Comparison of ENCODE assay signal across 9 cellular contexts in genomic region chr4:48315728-48316630, GRCh38. TPM values are rescaled to one million over a fixed set of nuclear protein-coding genes. Genes with fewer than 3 reads are reported as not detected.
A peak's percentile ranks its signal among the peaks of the same experiment; 100 is the strongest.
DNase-seq lines count a peak whose midpoint lies in the region; ATAC-seq and TF ChIP-seq lines count a peak whose summit lies in the region.
"Had no signal": no experiment of that assay in that cellular context is flagged by ENCODE, and none has a peak within 500 bp of the region (broad histone marks: within the 10 kb centered on the region; RNA-seq: fewer than 3 reads in every experiment).

No MANE protein-coding gene starts in this region.

- TF ChIP-seq CTCF in heart left ventricle (IDR thresholded peaks at IDR 0.05) (peak; percentile 33 to 70 (median 50)), Peyer's patch (IDR thresholded peaks at IDR 0.05) (peak; percentile 4 to 78 (median 62))

- 36 to 45% (median 41%) methylated on average over 7 of the region's 7 CpGs for WGBS in heart left ventricle, 4 donors

- H3K27me3 ChIP-seq in heart left ventricle (no peaks in the 10 kb centered on the region), Peyer's patch (no peaks in the 10 kb centered on the region)

- H3K9me3 ChIP-seq in heart left ventricle = no peaks in the 10 kb centered on the region
- H3K9me3 ChIP-seq in Peyer's patch = no peaks in the 10 kb centered on the region

- TF ChIP-seq POLR2A in heart left ventricle (IDR thresholded peaks at IDR 0.05) (no peak), Peyer's patch (IDR thresholded peaks at IDR 0.05) (no peak)

- H3K4me3 ChIP-seq in heart left ventricle (no peak overlapping the region), Peyer's patch (no peak overlapping the region)

- DNase-seq in heart left ventricle = no peak
- DNase-seq in left ventricle myocardium superior = no peak
- DNase-seq in Peyer's patch = peak in 1 of 3 donors; percentile 54
- peak; percentile 16 to 74 for DNase-seq in T47D (ENCODE audit: low read depth in 1 of 2, low spot score in 1 of 2)
- peak; percentile 63 to 70 for DNase-seq in lung microvascular endothelial cell (ENCODE audit: low read depth in 2 of 2)

- in situ Hi-C loops in T47D (cut with HindIII; ENCODE audit: low pct_unique_long_range_greater_than_20kb, low sequenced_read_pairs) = no loop called here

- H3K4me1 ChIP-seq in heart left ventricle (no peaks in the 10 kb centered on the region), Peyer's patch (no peaks in the 10 kb centered on the region)

- no peak for TF ChIP-seq EP300 in Ishikawa (IDR thresholded peaks at IDR 0.05; ENCODE audit: borderline replicate concordance)

- H3K27ac ChIP-seq in heart left ventricle = no peak overlapping the region
- H3K27ac ChIP-seq in Peyer's patch = no peak overlapping the region
- H3K27ac ChIP-seq: epithelial cell of prostate had no signal

- no peaks in the 10 kb centered on the region for H3K36me3 ChIP-seq in heart left ventricle
- no peaks in the 10 kb centered on the region for H3K36me3 ChIP-seq in Peyer's patch

- peak in 1 of 4 donors; percentile 46 for ATAC-seq in heart left ventricle
- ATAC-seq in left ventricle myocardium superior = no peak
- peak; percentile 75 for ATAC-seq in GM21515 (IDR thresholded peaks at IDR 0.05; ENCODE audit: unreplicated experiment)
- ATAC-seq in HG02973 (IDR thresholded peaks at IDR 0.05; ENCODE audit: unreplicated experiment) = no peak

- peak; percentile 86 for TF ChIP-seq RAD21 in Ishikawa (IDR thresholded peaks at IDR 0.05; ENCODE audit: low read depth)

- intact Hi-C loops in heart left ventricle (cut with DNase I) = loop anchor here in 2 of 10 donors (10.0 kb wide), 2 partner anchors 119 to 229 kb away; no protein-coding TSS in a partner anchor
- intact Hi-C loops in left ventricle myocardium superior (cut with micrococcal nuclease) = no loop called here

TF ChIP-seq in Ishikawa, 13 proteins besides CTCF, POLR2A, EP300 and RAD21:
- TF ChIP-seq FOXM1 (IDR thresholded peaks at IDR 0.05; ENCODE audit: borderline replicate concordance, low read depth) = no peak
- TF ChIP-seq TEAD4 (IDR thresholded peaks at IDR 0.05) = 0 out of 2 replicates have a peak, but pooled peaks have one; percentile 53
TF ChIP-seq in Ishikawa: peak in this region for 1.

RNA-seq across cellular contexts. Expression of gene SLAIN2, which starts 25.4 kb away (rescaled TPM):
- total RNA-seq in heart left ventricle (100 to 1,000 TPM; 106 to 178 (median 138) TPM), left ventricle myocardium superior (122 TPM), Peyer's patch (10 to 100 TPM; 19.1 to 40.9 (median 22.4) TPM), lung microvascular endothelial cell (16.8 and 18.5 TPM in 2 replicates)
- polyA plus RNA-seq in heart left ventricle = 100 to 1,000 TPM in 1 of 2 donors, 10 to 100 TPM in 1; 26.0 to 107 TPM

RNA-seq across cellular contexts. Expression of gene TEC, which starts 46.3 kb away (rescaled TPM):
- total RNA-seq in heart left ventricle (1 to 10 TPM; 1.1 to 4.5 (median 2.4) TPM), left ventricle myocardium superior (2.2 TPM), Peyer's patch (10 to 100 TPM in 2 of 4 donors, 1 to 10 TPM in 2; 5.3 to 13.0 (median 10.2) TPM), lung microvascular endothelial cell (0.22 and 1.8 TPM in 2 replicates)
- polyA plus RNA-seq in heart left ventricle = 1 to 10 TPM; 1.1 to 2.1 TPM

Comparison
In these comparisons a context has a peak if more than half of its experiments do, and no peak if none do; other contexts are left out.
1. DNase-seq: peak in T47D (2 of 2) and lung microvascular endothelial cell (2 of 2); none in heart left ventricle (0 of 5) and left ventricle myocardium superior (single experiment).